In the genomic region with DNA sequence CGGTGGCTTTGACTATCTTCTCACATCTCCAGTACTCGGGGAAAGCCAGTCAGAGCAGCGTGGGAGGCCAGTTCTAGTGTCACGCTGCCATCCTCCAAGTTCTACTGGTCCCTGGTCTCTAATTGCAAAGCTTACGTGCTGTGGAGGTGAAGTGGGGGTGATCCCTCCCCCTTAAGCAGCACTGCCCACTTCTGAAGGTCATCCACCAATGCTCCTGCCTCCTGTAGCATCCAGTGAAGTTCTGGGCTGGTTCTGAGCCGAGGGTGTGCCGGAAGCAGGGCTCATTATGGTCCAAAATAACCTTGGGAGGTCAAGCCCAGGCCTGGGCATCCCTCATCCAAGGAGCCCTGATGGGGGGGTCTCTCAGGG, we compare ENCODE assay signal across 1 cellular context.
TF ChIP-seq lines count a peak whose summit lies in the region.

No MANE protein-coding gene starts in this region.

TF ChIP-seq in IMR-90, 13 proteins besides CTCF, POLR2A, EP300 and RAD21:
- TF ChIP-seq CEBPB (IDR thresholded peaks at IDR 0.05; ENCODE audit: low read depth, low read length) (no peak), BHLHE40 (IDR thresholded peaks at IDR 0.05; ENCODE audit: low read depth, low read length) (no peak), MAZ (IDR thresholded peaks at IDR 0.05; ENCODE audit: borderline replicate concordance, low read depth, low read length) (no peak), NFE2L2 (IDR thresholded peaks at IDR 0.05; ENCODE audit: low read depth, low read length) (no peak), FOS (IDR thresholded peaks at IDR 0.05; ENCODE audit: low read depth, low read length) (no peak), MXI1 (IDR thresholded peaks at IDR 0.05; ENCODE audit: borderline replicate concordance, low read depth, low read length) (no peak), SMC3 (IDR thresholded peaks at IDR 0.05; ENCODE audit: low read depth, low read length) (no peak), MAFK (IDR thresholded peaks at IDR 0.05; ENCODE audit: low read depth, low read length) (no peak), RFX5 (IDR thresholded peaks at IDR 0.05; ENCODE audit: low read depth, low read length) (no peak)
- TF ChIP-seq, protein P1, sequence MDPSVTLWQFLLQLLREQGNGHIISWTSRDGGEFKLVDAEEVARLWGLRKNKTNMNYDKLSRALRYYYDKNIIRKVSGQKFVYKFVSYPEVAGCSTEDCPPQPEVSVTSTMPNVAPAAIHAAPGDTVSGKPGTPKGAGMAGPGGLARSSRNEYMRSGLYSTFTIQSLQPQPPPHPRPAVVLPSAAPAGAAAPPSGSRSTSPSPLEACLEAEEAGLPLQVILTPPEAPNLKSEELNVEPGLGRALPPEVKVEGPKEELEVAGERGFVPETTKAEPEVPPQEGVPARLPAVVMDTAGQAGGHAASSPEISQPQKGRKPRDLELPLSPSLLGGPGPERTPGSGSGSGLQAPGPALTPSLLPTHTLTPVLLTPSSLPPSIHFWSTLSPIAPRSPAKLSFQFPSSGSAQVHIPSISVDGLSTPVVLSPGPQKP (IDR thresholded peaks at IDR 0.05; ENCODE audit: borderline replicate concordance, low read depth, low read length) = no peak
- TF ChIP-seq, protein P2, sequence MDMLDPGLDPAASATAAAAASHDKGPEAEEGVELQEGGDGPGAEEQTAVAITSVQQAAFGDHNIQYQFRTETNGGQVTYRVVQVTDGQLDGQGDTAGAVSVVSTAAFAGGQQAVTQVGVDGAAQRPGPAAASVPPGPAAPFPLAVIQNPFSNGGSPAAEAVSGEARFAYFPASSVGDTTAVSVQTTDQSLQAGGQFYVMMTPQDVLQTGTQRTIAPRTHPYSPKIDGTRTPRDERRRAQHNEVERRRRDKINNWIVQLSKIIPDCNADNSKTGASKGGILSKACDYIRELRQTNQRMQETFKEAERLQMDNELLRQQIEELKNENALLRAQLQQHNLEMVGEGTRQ (IDR thresholded peaks at IDR 0.05; ENCODE audit: low read depth, low read length) = no peak
